11 cellular contexts compared by ENCODE assay signal in the genomic region with DNA sequence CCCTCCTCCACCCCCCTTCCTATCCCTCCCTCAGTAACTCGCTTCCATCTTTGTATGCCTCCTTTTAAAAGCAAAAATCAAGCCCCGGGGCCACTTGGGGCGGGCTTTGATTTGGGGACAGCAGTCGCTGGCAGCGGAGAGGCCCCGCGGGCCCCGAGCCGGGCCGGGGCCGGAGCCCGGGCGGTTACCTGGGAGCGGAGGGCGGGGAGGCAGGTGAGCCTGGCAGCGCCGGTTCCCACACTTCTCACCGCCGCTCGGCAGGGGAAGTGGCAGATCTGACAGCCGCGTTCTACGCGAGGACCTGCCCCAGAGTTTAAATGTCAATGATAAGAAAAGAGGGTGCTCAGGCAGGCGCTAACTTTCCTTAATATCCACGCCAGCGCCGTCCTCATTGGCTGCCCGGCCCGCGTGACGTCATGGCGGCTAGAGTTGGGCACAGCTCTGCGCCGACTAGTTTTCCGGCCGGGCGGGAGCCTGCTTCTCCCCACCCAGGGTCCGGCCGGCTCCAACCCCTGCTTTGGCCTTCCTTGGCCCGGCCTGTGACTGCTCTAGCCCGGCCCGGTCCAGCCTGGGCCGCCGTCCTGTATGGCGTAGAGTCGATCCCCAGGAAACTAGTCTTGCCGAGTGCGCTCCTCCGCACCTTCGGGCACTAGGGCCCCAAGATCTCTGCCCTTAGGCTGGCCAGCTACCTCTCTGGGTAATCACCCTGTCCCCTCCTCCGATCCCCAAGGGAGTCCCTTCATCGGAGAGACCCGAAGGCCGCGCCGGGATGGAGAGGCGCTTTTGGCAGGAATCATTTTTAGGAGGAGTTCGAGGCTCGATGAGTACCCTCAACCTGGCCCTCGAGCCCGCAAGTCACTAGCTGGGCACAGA. TPM values are rescaled to one million over a fixed set of nuclear protein-coding genes. Genes with fewer than 3 reads are reported as not detected.
DNase-seq lines count a peak whose midpoint lies in the region; ATAC-seq lines count a peak whose summit lies in the region.
"Had no signal": no experiment of that assay in that cellular context is flagged by ENCODE, and none has a peak within 500 bp of the region (broad histone marks: within the 10 kb centered on the region; RNA-seq: fewer than 3 reads in every experiment).

No MANE protein-coding gene starts in this region.

- ATAC-seq in activated CD4-positive, alpha-beta T cell treated with anti-CD3 and anti-CD28 coated beads for 36 hours = no peak
- ATAC-seq in HG02759 (IDR thresholded peaks at IDR 0.05; ENCODE audit: unreplicated experiment) = no peak

- H3K9me3 Mint-ChIP-seq in activated CD4-positive, alpha-beta T cell treated with anti-CD3 and anti-CD28 coated beads for 36 hours (ENCODE audit: low read depth) = no peaks in the 10 kb centered on the region

- no peaks in the 10 kb centered on the region for H3K9me3 ChIP-seq in iPS-18c (ENCODE audit: control insufficient read depth, insufficient read depth, low read length)
- H3K9me3 ChIP-seq: right lobe of liver had no signal

- intact Hi-C loops in activated CD4-positive, alpha-beta T cell treated with anti-CD3 and anti-CD28 coated beads for 36 hours (cut with DNase I, micrococcal nuclease) = loop anchor here (1.0 to 10.0 kb wide), 4 partner anchors 9 to 619 kb away; partner anchors contain the start of gene WT1 (in 2 of the 2)

- peaks cover 28% of the 10 kb centered on the region for H3K4me1 Mint-ChIP-seq in activated CD4-positive, alpha-beta T cell treated with anti-CD3 and anti-CD28 coated beads for 36 hours

- no peaks in the 10 kb centered on the region for H3K36me3 Mint-ChIP-seq in activated CD4-positive, alpha-beta T cell treated with anti-CD3 and anti-CD28 coated beads for 36 hours (ENCODE audit: low read depth)

- peaks cover 57% of the 10 kb centered on the region for H3K27me3 Mint-ChIP-seq in activated CD4-positive, alpha-beta T cell treated with anti-CD3 and anti-CD28 coated beads for 36 hours

- no peak overlapping the region for H3K27ac Mint-ChIP-seq in activated CD4-positive, alpha-beta T cell treated with anti-CD3 and anti-CD28 coated beads for 36 hours
- H3K27ac Mint-ChIP-seq: T-helper 1 cell treated with Interleukin-12 subunit alpha and Interleukin-12 subunit beta and Interleukin-4 antibody, amounts not matched to agents 30 μg/mL and 1 μg/mL, for 36 hours had no signal

- H3K4me3 Mint-ChIP-seq in activated CD4-positive, alpha-beta T cell treated with anti-CD3 and anti-CD28 coated beads for 36 hours = peak overlapping the region; percentile 10
- H3K4me3 Mint-ChIP-seq: T-helper 1 cell treated with Interleukin-12 subunit alpha and Interleukin-12 subunit beta and Interleukin-4 antibody, amounts not matched to agents 30 μg/mL and 1 μg/mL, for 36 hours had no signal

- POLR2A ChIA-PET in activated CD4-positive, alpha-beta T cell treated with anti-CD3 and anti-CD28 coated beads for 36 hours (lab: Charles Lee) = no interaction called here

- DNase-seq in activated CD4-positive, alpha-beta T cell treated with anti-CD3 and anti-CD28 coated beads for 36 hours = peak; percentile 38
- no peak for DNase-seq in activated CD4-positive, alpha-beta T cell treated with anti-CD3 and anti-CD28 coated beads, Interleukin-2, amount 50 U/mL, for 1 hour
- no peak for DNase-seq in OCI-M2 (lab: John Stamatoyannopoulos, UW; ENCODE audit: unreplicated experiment)
- DNase-seq in SK-N-DZ (ENCODE audit: low spot score) = no peak
- DNase-seq: right lobe of liver had no signal

- peak overlapping the region; percentile 30 for H3K27ac ChIP-seq in angular gyrus (ENCODE audit: low read depth, low read length)
- no peak overlapping the region for H3K27ac ChIP-seq in skin epidermis
- H3K27ac ChIP-seq: C4-2B, right lobe of liver had no signal

- H3K4me3 ChIP-seq in iPS-18c (ENCODE audit: insufficient read depth, low read depth, low read length) = peak overlapping the region; percentile 53; the same call in 1 of the 2 replicates
- H3K4me3 ChIP-seq in skin epidermis = peak overlapping the region in 4 of 7 experiments; percentile 14 to 28 (median 20)
- H3K4me3 ChIP-seq: right lobe of liver had no signal

- CTCF ChIA-PET in activated CD4-positive, alpha-beta T cell treated with anti-CD3 and anti-CD28 coated beads for 36 hours (lab: Charles Lee) = interaction anchor here (0.7 to 1.1 kb wide), 2 partner anchors 9 to 17 kb away, joined by 3 to 4 read pairs; no protein-coding TSS in a partner anchor

RNA-seq across cellular contexts. Expression of gene PAX6, which starts 6.7 kb away (rescaled TPM):
- under 1 TPM in 1 of 2 experiments, not detected in 1; 0.07 TPM for total RNA-seq in activated CD4-positive, alpha-beta T cell treated with anti-CD3 and anti-CD28 coated beads for 36 hours
- polyA plus RNA-seq in SK-N-DZ (2014; cell fraction: cytosol; rRNA removed) = 0.65 and 0.73 TPM in 2 replicates
- 0.56 and 9.3 TPM in 2 replicates for polyA plus RNA-seq in SK-N-DZ (2014; cell fraction: nucleus; rRNA removed)
- total RNA-seq: right lobe of liver had no signal
